In genomic region chr2:148048475-148049221, GRCh38 we compare ENCODE assay signal across 10 cellular contexts. TPM values are rescaled to one million over a fixed set of nuclear protein-coding genes. Genes with fewer than 3 reads are reported as not detected.
DNase-seq lines count a peak whose midpoint lies in the region; ATAC-seq and TF ChIP-seq lines count a peak whose summit lies in the region.
"Had no signal": no experiment of that assay in that cellular context is flagged by ENCODE, and none has a peak within 500 bp of the region (broad histone marks: within the 10 kb centered on the region; RNA-seq: fewer than 3 reads in every experiment).

No MANE protein-coding gene starts in this region.

- peaks cover 33 to 43% (median 39%) of the 10 kb centered on the region in 3 donors for H3K4me1 Mint-ChIP-seq in naive B cell
- H3K4me1 Mint-ChIP-seq: neural progenitor cell had no signal

- peak; percentile 64 for DNase-seq in LHCN-M2 (ENCODE audit: low read depth)
- no peak for DNase-seq in naive B cell
- DNase-seq in vagina (ENCODE audit: extremely low spot score in 2 of 2), result no peak
- DNase-seq in NCI-H1436 treated with DMSO at 0.1 percent for 48 hours (lab: John Stamatoyannopoulos, UW), result no peak
- DNase-seq in SKM-1 (lab: John Stamatoyannopoulos, UW; ENCODE audit: unreplicated experiment), result no peak
- no peak for DNase-seq in NCI-H1930 (lab: John Stamatoyannopoulos, UW)
- DNase-seq: thyroid gland had no signal

- no peak for TF ChIP-seq CTCF in vagina (IDR thresholded peaks at IDR 0.05)

- no peak overlapping the region for H3K27ac ChIP-seq in vagina
- H3K27ac ChIP-seq: neural progenitor cell, thyroid gland had no signal

- H3K4me3 Mint-ChIP-seq in naive B cell, result peak overlapping the region in 4 of 8 donors; percentile 18 to 66 (median 37)
- H3K4me3 Mint-ChIP-seq: neural progenitor cell had no signal

- TF ChIP-seq POLR2A in vagina (IDR thresholded peaks at IDR 0.05), result no peak

- no peak overlapping the region for H3K4me3 ChIP-seq in vagina
- H3K4me3 ChIP-seq: neural progenitor cell, thyroid gland had no signal

- H3K9me3 Mint-ChIP-seq in naive B cell, result peaks cover 0 to 11% (median 0%) of the 10 kb centered on the region in 7 donors

- no peaks in the 10 kb centered on the region for H3K9me3 ChIP-seq in vagina
- H3K9me3 ChIP-seq: thyroid gland had no signal

- H3K27me3 Mint-ChIP-seq in naive B cell, result no peaks in the 10 kb centered on the region

- H3K36me3 ChIP-seq in vagina, result no peaks in the 10 kb centered on the region
- H3K36me3 ChIP-seq: neural progenitor cell, thyroid gland had no signal

- no peaks in the 10 kb centered on the region for H3K4me1 ChIP-seq in vagina
- H3K4me1 ChIP-seq: neural progenitor cell had no signal

- ATAC-seq in GM18868 (IDR thresholded peaks at IDR 0.05; ENCODE audit: unreplicated experiment), result peak; percentile 71
- peak; percentile 68 for ATAC-seq in HG02588 (IDR thresholded peaks at IDR 0.05; ENCODE audit: unreplicated experiment)
- ATAC-seq in naive B cell (ENCODE audit: low read depth in 2 of 2), result peak; percentile 46 to 53

- H3K27ac Mint-ChIP-seq in naive B cell, result peak overlapping the region; percentile 0 to 88 (median 43)
- H3K27ac Mint-ChIP-seq: neural progenitor cell had no signal

- peaks cover 0 to 8% of the 10 kb centered on the region in 2 donors for H3K36me3 Mint-ChIP-seq in naive B cell

- intact Hi-C loops in vagina (cut with DNase I), result no loop called here

- no peaks in the 10 kb centered on the region for H3K27me3 ChIP-seq in vagina
- H3K27me3 ChIP-seq: neural progenitor cell, thyroid gland had no signal

RNA-seq across cellular contexts. Expression of gene MBD5, which starts 27.8 kb away (rescaled TPM):
- total RNA-seq in LHCN-M2 (2014; rRNA removed) (15.6 and 19.2 TPM in 2 replicates), vagina (32.7 TPM)
- 6.2 TPM for polyA plus RNA-seq in LHCN-M2 (2012)
- polyA plus RNA-seq in naive B cell (ENCODE audit: low read depth in 6 of 6), result 10 to 100 TPM in 5 of 6 donors, 1 to 10 TPM in 1; 5.2 to 22.8 (median 16.5) TPM

RNA-seq across cellular contexts. Expression of gene ORC4, which starts 28.1 kb away (rescaled TPM):
- total RNA-seq in LHCN-M2 (2014; rRNA removed) (45.7 and 59.8 TPM in 2 replicates), vagina (25.5 TPM)
- polyA plus RNA-seq in LHCN-M2 (2012), result 10.5 TPM
- polyA plus RNA-seq in naive B cell (ENCODE audit: low read depth in 6 of 6), result 10 to 100 TPM; 19.2 to 60.0 (median 46.6) TPM
